ENCODE assay signal across 1 cellular context in genomic region chr17:42275527-42276358, GRCh38.
TF ChIP-seq lines count a peak whose summit lies in the region.

No MANE protein-coding gene starts in this region.

TF ChIP-seq in K562, 482 proteins besides CTCF, POLR2A, EP300 and RAD21 (continued from another document and continues in another):
- TF ChIP-seq, protein P1, sequence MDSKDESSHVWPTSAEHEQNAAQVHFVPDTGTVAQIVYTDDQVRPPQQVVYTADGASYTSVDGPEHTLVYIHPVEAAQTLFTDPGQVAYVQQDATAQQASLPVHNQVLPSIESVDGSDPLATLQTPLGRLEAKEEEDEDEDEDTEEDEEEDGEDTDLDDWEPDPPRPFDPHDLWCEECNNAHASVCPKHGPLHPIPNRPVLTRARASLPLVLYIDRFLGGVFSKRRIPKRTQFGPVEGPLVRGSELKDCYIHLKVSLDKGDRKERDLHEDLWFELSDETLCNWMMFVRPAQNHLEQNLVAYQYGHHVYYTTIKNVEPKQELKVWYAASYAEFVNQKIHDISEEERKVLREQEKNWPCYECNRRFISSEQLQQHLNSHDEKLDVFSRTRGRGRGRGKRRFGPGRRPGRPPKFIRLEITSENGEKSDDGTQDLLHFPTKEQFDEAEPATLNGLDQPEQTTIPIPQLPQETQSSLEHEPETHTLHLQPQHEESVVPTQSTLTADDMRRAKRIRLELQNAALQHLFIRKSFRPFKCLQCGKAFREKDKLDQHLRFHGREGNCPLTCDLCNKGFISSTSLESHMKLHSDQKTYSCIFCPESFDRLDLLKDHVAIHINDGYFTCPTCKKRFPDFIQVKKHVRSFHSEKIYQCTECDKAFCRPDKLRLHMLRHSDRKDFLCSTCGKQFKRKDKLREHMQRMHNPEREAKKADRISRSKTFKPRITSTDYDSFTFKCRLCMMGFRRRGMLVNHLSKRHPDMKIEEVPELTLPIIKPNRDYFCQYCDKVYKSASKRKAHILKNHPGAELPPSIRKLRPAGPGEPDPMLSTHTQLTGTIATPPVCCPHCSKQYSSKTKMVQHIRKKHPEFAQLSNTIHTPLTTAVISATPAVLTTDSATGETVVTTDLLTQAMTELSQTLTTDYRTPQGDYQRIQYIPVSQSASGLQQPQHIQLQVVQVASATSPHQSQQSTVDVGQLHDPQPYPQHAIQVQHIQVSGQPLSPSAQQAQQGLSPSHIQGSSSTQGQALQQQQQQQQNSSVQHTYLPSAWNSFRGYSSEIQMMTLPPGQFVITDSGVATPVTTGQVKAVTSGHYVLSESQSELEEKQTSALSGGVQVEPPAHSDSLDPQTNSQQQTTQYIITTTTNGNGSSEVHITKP (IDR thresholded peaks at IDR 0.05; ENCODE audit: partially characterized antibody) = peak; percentile 35
- TF ChIP-seq NR2C2 (CRISPR knock-in tag; IDR thresholded peaks at IDR 0.05) (no peak), NR2C2 (tag; IDR thresholded peaks at IDR 0.05) (no peak), SNIP1 (IDR thresholded peaks at IDR 0.05; ENCODE audit: low read depth) (no peak), ZNF583 (CRISPR knock-in tag; IDR thresholded peaks at IDR 0.05) (no peak), ZNF644 (tag; IDR thresholded peaks at IDR 0.05; ENCODE audit: low read depth) (no peak), SMARCA4 (IDR thresholded peaks at IDR 0.05) (peak; percentile 34; the same call in 1 of the 2 replicates), NR1H2 (CRISPR knock-in tag; IDR thresholded peaks at IDR 0.05) (no peak), HLTF (IDR thresholded peaks at IDR 0.05) (no peak), ZNF24 (IDR thresholded peaks at IDR 0.05) (no peak), RBM15 (IDR thresholded peaks at IDR 0.05; ENCODE audit: insufficient read depth, low read length) (no peak), E2F3 (CRISPR knock-in tag; IDR thresholded peaks at IDR 0.05) (no peak), CBFA2T3 (IDR thresholded peaks at IDR 0.05) (peak; percentile 77), CBX3 (IDR thresholded peaks at IDR 0.05; ENCODE audit: borderline replicate concordance in 1 of 2, low read length in 2 of 2) (no peak), PTTG1 (tag; IDR thresholded peaks at IDR 0.05; ENCODE audit: low read depth) (no peak), ZZZ3 (IDR thresholded peaks at IDR 0.05) (no peak), ZNF146 (CRISPR knock-in tag; IDR thresholded peaks at IDR 0.05; ENCODE audit: unreplicated experiment) (no peak), NFE2L1 (tag; IDR thresholded peaks at IDR 0.05; ENCODE audit: borderline replicate concordance, low read depth) (no peak), ZNF282 (CRISPR knock-in tag; IDR thresholded peaks at IDR 0.05) (no peak), NR3C1 (CRISPR knock-in tag; IDR thresholded peaks at IDR 0.05) (no peak), TAF1 (IDR thresholded peaks at IDR 0.05; ENCODE audit: control insufficient read depth, extremely low read depth, insufficient read depth, low read length, severe bottlenecking) (peak; percentile 80), ZNF197 (CRISPR knock-in tag; IDR thresholded peaks at IDR 0.05; ENCODE audit: low read depth) (no peak), ZNF76 (CRISPR knock-in tag; IDR thresholded peaks at IDR 0.05; ENCODE audit: borderline replicate concordance) (no peak), ZNF584 (CRISPR knock-in tag; IDR thresholded peaks at IDR 0.05; ENCODE audit: low read depth) (no peak), MCM2 (IDR thresholded peaks at IDR 0.05; ENCODE audit: low read depth) (no peak), ZSCAN32 (CRISPR knock-in tag; IDR thresholded peaks at IDR 0.05) (no peak), EGR1 (conservative IDR thresholded peaks at IDR 0.05) (peak; percentile 73), MED1 (CRISPR knock-in tag; IDR thresholded peaks at IDR 0.05; ENCODE audit: borderline replicate concordance) (no peak), ZNF655 (CRISPR knock-in tag; IDR thresholded peaks at IDR 0.05) (no peak), SMARCC2 (IDR thresholded peaks at IDR 0.05; ENCODE audit: low read depth) (peak; percentile 25; the same call in 1 of the 2 replicates), ZNF174 (CRISPR knock-in tag; IDR thresholded peaks at IDR 0.05) (no peak), SAFB2 (IDR thresholded peaks at IDR 0.05; ENCODE audit: borderline replicate concordance, low read depth, low read length, severe bottlenecking) (no peak)
- TF ChIP-seq, protein P2, sequence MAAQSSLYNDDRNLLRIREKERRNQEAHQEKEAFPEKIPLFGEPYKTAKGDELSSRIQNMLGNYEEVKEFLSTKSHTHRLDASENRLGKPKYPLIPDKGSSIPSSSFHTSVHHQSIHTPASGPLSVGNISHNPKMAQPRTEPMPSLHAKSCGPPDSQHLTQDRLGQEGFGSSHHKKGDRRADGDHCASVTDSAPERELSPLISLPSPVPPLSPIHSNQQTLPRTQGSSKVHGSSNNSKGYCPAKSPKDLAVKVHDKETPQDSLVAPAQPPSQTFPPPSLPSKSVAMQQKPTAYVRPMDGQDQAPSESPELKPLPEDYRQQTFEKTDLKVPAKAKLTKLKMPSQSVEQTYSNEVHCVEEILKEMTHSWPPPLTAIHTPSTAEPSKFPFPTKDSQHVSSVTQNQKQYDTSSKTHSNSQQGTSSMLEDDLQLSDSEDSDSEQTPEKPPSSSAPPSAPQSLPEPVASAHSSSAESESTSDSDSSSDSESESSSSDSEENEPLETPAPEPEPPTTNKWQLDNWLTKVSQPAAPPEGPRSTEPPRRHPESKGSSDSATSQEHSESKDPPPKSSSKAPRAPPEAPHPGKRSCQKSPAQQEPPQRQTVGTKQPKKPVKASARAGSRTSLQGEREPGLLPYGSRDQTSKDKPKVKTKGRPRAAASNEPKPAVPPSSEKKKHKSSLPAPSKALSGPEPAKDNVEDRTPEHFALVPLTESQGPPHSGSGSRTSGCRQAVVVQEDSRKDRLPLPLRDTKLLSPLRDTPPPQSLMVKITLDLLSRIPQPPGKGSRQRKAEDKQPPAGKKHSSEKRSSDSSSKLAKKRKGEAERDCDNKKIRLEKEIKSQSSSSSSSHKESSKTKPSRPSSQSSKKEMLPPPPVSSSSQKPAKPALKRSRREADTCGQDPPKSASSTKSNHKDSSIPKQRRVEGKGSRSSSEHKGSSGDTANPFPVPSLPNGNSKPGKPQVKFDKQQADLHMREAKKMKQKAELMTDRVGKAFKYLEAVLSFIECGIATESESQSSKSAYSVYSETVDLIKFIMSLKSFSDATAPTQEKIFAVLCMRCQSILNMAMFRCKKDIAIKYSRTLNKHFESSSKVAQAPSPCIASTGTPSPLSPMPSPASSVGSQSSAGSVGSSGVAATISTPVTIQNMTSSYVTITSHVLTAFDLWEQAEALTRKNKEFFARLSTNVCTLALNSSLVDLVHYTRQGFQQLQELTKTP (IDR thresholded peaks at IDR 0.05; ENCODE audit: low read depth in 1 of 2, partially characterized antibody in 2 of 2) = peak; percentile 75 to 85
- TF ChIP-seq, protein P3, sequence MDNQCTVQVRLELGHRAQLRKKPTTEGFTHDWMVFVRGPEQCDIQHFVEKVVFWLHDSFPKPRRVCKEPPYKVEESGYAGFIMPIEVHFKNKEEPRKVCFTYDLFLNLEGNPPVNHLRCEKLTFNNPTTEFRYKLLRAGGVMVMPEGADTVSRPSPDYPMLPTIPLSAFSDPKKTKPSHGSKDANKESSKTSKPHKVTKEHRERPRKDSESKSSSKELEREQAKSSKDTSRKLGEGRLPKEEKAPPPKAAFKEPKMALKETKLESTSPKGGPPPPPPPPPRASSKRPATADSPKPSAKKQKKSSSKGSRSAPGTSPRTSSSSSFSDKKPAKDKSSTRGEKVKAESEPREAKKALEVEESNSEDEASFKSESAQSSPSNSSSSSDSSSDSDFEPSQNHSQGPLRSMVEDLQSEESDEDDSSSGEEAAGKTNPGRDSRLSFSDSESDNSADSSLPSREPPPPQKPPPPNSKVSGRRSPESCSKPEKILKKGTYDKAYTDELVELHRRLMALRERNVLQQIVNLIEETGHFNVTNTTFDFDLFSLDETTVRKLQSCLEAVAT (IDR thresholded peaks at IDR 0.05) = peak in 1 of 2 experiments; percentile 96; a peak in 1 of 4 replicates
- TF ChIP-seq, protein P4, sequence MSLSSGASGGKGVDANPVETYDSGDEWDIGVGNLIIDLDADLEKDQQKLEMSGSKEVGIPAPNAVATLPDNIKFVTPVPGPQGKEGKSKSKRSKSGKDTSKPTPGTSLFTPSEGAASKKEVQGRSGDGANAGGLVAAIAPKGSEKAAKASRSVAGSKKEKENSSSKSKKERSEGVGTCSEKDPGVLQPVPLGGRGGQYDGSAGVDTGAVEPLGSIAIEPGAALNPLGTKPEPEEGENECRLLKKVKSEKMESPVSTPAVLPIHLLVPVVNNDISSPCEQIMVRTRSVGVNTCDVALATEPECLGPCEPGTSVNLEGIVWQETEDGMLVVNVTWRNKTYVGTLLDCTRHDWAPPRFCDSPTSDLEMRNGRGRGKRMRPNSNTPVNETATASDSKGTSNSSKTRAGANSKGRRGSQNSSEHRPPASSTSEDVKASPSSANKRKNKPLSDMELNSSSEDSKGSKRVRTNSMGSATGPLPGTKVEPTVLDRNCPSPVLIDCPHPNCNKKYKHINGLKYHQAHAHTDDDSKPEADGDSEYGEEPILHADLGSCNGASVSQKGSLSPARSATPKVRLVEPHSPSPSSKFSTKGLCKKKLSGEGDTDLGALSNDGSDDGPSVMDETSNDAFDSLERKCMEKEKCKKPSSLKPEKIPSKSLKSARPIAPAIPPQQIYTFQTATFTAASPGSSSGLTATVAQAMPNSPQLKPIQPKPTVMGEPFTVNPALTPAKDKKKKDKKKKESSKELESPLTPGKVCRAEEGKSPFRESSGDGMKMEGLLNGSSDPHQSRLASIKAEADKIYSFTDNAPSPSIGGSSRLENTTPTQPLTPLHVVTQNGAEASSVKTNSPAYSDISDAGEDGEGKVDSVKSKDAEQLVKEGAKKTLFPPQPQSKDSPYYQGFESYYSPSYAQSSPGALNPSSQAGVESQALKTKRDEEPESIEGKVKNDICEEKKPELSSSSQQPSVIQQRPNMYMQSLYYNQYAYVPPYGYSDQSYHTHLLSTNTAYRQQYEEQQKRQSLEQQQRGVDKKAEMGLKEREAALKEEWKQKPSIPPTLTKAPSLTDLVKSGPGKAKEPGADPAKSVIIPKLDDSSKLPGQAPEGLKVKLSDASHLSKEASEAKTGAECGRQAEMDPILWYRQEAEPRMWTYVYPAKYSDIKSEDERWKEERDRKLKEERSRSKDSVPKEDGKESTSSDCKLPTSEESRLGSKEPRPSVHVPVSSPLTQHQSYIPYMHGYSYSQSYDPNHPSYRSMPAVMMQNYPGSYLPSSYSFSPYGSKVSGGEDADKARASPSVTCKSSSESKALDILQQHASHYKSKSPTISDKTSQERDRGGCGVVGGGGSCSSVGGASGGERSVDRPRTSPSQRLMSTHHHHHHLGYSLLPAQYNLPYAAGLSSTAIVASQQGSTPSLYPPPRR (CRISPR knock-in tag; IDR thresholded peaks at IDR 0.05; ENCODE audit: borderline replicate concordance) = no peak
- TF ChIP-seq, protein P5, sequence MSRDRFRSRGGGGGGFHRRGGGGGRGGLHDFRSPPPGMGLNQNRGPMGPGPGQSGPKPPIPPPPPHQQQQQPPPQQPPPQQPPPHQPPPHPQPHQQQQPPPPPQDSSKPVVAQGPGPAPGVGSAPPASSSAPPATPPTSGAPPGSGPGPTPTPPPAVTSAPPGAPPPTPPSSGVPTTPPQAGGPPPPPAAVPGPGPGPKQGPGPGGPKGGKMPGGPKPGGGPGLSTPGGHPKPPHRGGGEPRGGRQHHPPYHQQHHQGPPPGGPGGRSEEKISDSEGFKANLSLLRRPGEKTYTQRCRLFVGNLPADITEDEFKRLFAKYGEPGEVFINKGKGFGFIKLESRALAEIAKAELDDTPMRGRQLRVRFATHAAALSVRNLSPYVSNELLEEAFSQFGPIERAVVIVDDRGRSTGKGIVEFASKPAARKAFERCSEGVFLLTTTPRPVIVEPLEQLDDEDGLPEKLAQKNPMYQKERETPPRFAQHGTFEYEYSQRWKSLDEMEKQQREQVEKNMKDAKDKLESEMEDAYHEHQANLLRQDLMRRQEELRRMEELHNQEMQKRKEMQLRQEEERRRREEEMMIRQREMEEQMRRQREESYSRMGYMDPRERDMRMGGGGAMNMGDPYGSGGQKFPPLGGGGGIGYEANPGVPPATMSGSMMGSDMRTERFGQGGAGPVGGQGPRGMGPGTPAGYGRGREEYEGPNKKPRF (IDR thresholded peaks at IDR 0.05; ENCODE audit: low read depth, low read length) = no peak
- TF ChIP-seq, protein P6, sequence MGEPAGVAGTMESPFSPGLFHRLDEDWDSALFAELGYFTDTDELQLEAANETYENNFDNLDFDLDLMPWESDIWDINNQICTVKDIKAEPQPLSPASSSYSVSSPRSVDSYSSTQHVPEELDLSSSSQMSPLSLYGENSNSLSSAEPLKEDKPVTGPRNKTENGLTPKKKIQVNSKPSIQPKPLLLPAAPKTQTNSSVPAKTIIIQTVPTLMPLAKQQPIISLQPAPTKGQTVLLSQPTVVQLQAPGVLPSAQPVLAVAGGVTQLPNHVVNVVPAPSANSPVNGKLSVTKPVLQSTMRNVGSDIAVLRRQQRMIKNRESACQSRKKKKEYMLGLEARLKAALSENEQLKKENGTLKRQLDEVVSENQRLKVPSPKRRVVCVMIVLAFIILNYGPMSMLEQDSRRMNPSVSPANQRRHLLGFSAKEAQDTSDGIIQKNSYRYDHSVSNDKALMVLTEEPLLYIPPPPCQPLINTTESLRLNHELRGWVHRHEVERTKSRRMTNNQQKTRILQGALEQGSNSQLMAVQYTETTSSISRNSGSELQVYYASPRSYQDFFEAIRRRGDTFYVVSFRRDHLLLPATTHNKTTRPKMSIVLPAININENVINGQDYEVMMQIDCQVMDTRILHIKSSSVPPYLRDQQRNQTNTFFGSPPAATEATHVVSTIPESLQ (CRISPR knock-in tag; IDR thresholded peaks at IDR 0.05) = no peak
- TF ChIP-seq, protein P7, sequence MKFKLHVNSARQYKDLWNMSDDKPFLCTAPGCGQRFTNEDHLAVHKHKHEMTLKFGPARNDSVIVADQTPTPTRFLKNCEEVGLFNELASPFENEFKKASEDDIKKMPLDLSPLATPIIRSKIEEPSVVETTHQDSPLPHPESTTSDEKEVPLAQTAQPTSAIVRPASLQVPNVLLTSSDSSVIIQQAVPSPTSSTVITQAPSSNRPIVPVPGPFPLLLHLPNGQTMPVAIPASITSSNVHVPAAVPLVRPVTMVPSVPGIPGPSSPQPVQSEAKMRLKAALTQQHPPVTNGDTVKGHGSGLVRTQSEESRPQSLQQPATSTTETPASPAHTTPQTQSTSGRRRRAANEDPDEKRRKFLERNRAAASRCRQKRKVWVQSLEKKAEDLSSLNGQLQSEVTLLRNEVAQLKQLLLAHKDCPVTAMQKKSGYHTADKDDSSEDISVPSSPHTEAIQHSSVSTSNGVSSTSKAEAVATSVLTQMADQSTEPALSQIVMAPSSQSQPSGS (CRISPR knock-in tag; IDR thresholded peaks at IDR 0.05) = no peak
- TF ChIP-seq, protein P8, sequence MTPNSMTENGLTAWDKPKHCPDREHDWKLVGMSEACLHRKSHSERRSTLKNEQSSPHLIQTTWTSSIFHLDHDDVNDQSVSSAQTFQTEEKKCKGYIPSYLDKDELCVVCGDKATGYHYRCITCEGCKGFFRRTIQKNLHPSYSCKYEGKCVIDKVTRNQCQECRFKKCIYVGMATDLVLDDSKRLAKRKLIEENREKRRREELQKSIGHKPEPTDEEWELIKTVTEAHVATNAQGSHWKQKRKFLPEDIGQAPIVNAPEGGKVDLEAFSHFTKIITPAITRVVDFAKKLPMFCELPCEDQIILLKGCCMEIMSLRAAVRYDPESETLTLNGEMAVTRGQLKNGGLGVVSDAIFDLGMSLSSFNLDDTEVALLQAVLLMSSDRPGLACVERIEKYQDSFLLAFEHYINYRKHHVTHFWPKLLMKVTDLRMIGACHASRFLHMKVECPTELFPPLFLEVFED (CRISPR knock-in tag; conservative IDR thresholded peaks at IDR 0.05) = no peak
